ENCODE assay signal across 20 cellular contexts in the genomic region with DNA sequence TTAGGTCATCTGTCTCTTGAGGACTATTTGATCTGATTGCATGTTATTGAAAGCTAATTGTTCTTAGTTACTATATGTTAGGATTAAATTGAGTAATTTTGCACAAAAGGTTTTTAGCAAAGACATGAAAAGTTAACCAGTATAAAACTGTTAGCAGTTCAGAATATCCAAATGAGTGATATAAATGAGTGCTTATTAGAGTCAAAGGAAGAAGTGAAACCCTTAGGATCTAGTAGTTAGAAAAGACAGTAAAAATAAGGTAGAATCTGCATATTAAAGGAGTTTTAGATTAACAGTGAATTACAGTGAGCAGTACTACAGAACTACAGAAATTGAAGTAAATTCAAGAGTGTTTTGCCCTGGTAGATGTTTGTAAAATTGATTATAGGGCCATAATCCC. TPM values are rescaled to one million over a fixed set of nuclear protein-coding genes. Genes with fewer than 3 reads are reported as not detected.
DNase-seq lines count a peak whose midpoint lies in the region; ATAC-seq and TF ChIP-seq lines count a peak whose summit lies in the region.
"Had no signal": no experiment of that assay in that cellular context is flagged by ENCODE, and none has a peak within 500 bp of the region (broad histone marks: within the 10 kb centered on the region; RNA-seq: fewer than 3 reads in every experiment).

No MANE protein-coding gene starts in this region.

- in situ Hi-C loops in Panc1 (cut with HindIII; ENCODE audit: low pct_unique_long_range_greater_than_20kb, low sequenced_read_pairs): no loop called here

- DNase-seq in stimulated activated naive CD8-positive, alpha-beta T cell treated with anti-CD3 and anti-CD28 coated beads, Interleukin-15, amount 100 ng/mL, for 72 hours: no peak
- DNase-seq in Panc1 (ENCODE audit: low read depth, low spot score) (no peak), tibial nerve (ENCODE audit: low spot score in 2 of 2) (no peak), NCI-H526 treated with DMSO at 0.1 percent for 48 hours (lab: John Stamatoyannopoulos, UW) (no peak)
- DNase-seq: caudate nucleus; effector CD8-positive, alpha-beta T cell; H7; left lung; NCI-H1092; NCI-H2081; NCI-H524; OCI-M1; pancreas; SHP77 treated with DMSO at 0.1 percent for 48 hours; stimulated activated CD4-positive, alpha-beta T cell treated with anti-CD3 and anti-CD28 coated beads, Interleukin-2, amount 100 ng/mL, for 48 hours had no signal

- peaks cover 55% of the 10 kb centered on the region for H3K4me1 ChIP-seq in Panc1 (ENCODE audit: control insufficient read depth, insufficient read depth, low read length)
- peaks cover 6 to 48% (median 43%) of the 10 kb centered on the region in 5 donors for H3K4me1 ChIP-seq in subcutaneous abdominal adipose tissue (ENCODE audit: control insufficient read depth in 5 of 5, insufficient read depth in 5 of 5, low read length in 5 of 5)
- H3K4me1 ChIP-seq in tibial nerve: peaks cover 0 to 70% (median 50%) of the 10 kb centered on the region in 4 donors

- CTCF ChIA-PET in Panc1 (lab: Charles Lee): no interaction called here

- H3K36me3 Mint-ChIP-seq in stimulated activated naive CD8-positive, alpha-beta T cell treated with anti-CD3 and anti-CD28 coated beads, Interleukin-15, Interleukin-2, amounts not matched to agents 100 ng/mL and 50 ng/mL, for 24 hours (ENCODE audit: low read depth): peaks cover 79% of the 10 kb centered on the region
- H3K36me3 Mint-ChIP-seq in dendritic cell treated with granulocyte-macrophage colony-stimulating factor and Interleukin-4, amounts not matched to agents 40 ng/mL and 50 ng/mL, for 4 days (ENCODE audit: low read depth): peaks cover 62% of the 10 kb centered on the region

- ATAC-seq in stimulated activated naive CD8-positive, alpha-beta T cell treated with anti-CD3 and anti-CD28 coated beads, Interleukin-15, amount 100 ng/mL, for 72 hours: no peak
- no peak for ATAC-seq in Panc1
- no peak for ATAC-seq in HG03097 (IDR thresholded peaks at IDR 0.05; ENCODE audit: low FRiP score, unreplicated experiment)

- BruUV-seq in Panc1 (replicated peaks; lab: Mats Ljungman, UMichigan): TSS peak; percentile 2

- peaks cover 13% of the 10 kb centered on the region for H3K9me3 Mint-ChIP-seq in stimulated activated naive CD8-positive, alpha-beta T cell treated with anti-CD3 and anti-CD28 coated beads, Interleukin-15, Interleukin-2, amounts not matched to agents 100 ng/mL and 50 ng/mL, for 24 hours
- peaks cover 0 to 16% of the 10 kb centered on the region in 2 donors for H3K9me3 Mint-ChIP-seq in stimulated activated naive CD8-positive, alpha-beta T cell treated with anti-CD3 and anti-CD28 coated beads, Interleukin-15, amount 100 ng/mL, for 72 hours
- no peaks in the 10 kb centered on the region for H3K9me3 Mint-ChIP-seq in dendritic cell treated with granulocyte-macrophage colony-stimulating factor and Interleukin-4, amounts not matched to agents 40 ng/mL and 50 ng/mL, for 4 days

- no peak overlapping the region for H3K4me3 Mint-ChIP-seq in stimulated activated naive CD8-positive, alpha-beta T cell treated with anti-CD3 and anti-CD28 coated beads, Interleukin-15, Interleukin-2, amounts not matched to agents 100 ng/mL and 50 ng/mL, for 24 hours
- peak overlapping the region in 1 of 2 donors; percentile 21 for H3K4me3 Mint-ChIP-seq in stimulated activated naive CD8-positive, alpha-beta T cell treated with anti-CD3 and anti-CD28 coated beads, Interleukin-15, amount 100 ng/mL, for 72 hours
- H3K4me3 Mint-ChIP-seq in dendritic cell treated with granulocyte-macrophage colony-stimulating factor and Interleukin-4, amounts not matched to agents 40 ng/mL and 50 ng/mL, for 4 days: no peak overlapping the region

- no peaks in the 10 kb centered on the region; the same call in 1 of the 2 replicates for H3K9me3 ChIP-seq in Panc1 (ENCODE audit: control insufficient read depth, insufficient read depth, low read depth, low read length)
- peaks cover 0 to 4% (median 3%) of the 10 kb centered on the region in 5 donors for H3K9me3 ChIP-seq in subcutaneous abdominal adipose tissue (ENCODE audit: control insufficient read depth in 5 of 5, low read length in 5 of 5)
- peaks cover 0 to 5% (median under 1%) of the 10 kb centered on the region in 4 donors for H3K9me3 ChIP-seq in tibial nerve
- H3K9me3 ChIP-seq: pancreas had no signal

- peak overlapping the region in 1 of 5 donors; percentile 39 for H3K9ac ChIP-seq in subcutaneous abdominal adipose tissue (ENCODE audit: low read length in 5 of 5)
- H3K9ac ChIP-seq: KMS-11 had no signal

- no peak for TF ChIP-seq EP300 in tibial nerve (IDR thresholded peaks at IDR 0.05)

- no peak overlapping the region for H3K4me3 ChIP-seq in Panc1 (ENCODE audit: low read depth in 2 of 2, low read length in 2 of 2)
- H3K4me3 ChIP-seq in subcutaneous abdominal adipose tissue (ENCODE audit: low read depth in 1 of 5, low read length in 5 of 5): no peak overlapping the region
- H3K4me3 ChIP-seq in tibial nerve: no peak overlapping the region
- H3K4me3 ChIP-seq: left lung, pancreas had no signal

- H3K27me3 ChIP-seq in Panc1 (ENCODE audit: control insufficient read depth, insufficient read depth, low read length) (no peaks in the 10 kb centered on the region), subcutaneous abdominal adipose tissue (ENCODE audit: control insufficient read depth in 5 of 5, insufficient read depth in 4 of 5, low read length in 5 of 5) (no peaks in the 10 kb centered on the region), tibial nerve (no peaks in the 10 kb centered on the region)
- H3K27me3 ChIP-seq: left lung, pancreas had no signal

- H3K27ac Mint-ChIP-seq in stimulated activated naive CD8-positive, alpha-beta T cell treated with anti-CD3 and anti-CD28 coated beads, Interleukin-15, Interleukin-2, amounts not matched to agents 100 ng/mL and 50 ng/mL, for 24 hours: peak overlapping the region; percentile 27
- peak overlapping the region in 1 of 2 donors; percentile 15 for H3K27ac Mint-ChIP-seq in stimulated activated naive CD8-positive, alpha-beta T cell treated with anti-CD3 and anti-CD28 coated beads, Interleukin-15, amount 100 ng/mL, for 72 hours
- H3K27ac Mint-ChIP-seq in dendritic cell treated with granulocyte-macrophage colony-stimulating factor and Interleukin-4, amounts not matched to agents 40 ng/mL and 50 ng/mL, for 4 days: peak overlapping the region; percentile 48

- no peak for TF ChIP-seq POLR2A in tibial nerve (IDR thresholded peaks at IDR 0.05)

- no peak for TF ChIP-seq CTCF in Panc1 (IDR thresholded peaks at IDR 0.05)
- no peak for TF ChIP-seq CTCF in tibial nerve (IDR thresholded peaks at IDR 0.05)

- H3K36me3 ChIP-seq in Panc1 (ENCODE audit: control insufficient read depth, insufficient read depth, low read length) (peaks cover 2% of the 10 kb centered on the region; the same call in 1 of the 2 replicates), subcutaneous abdominal adipose tissue (ENCODE audit: control insufficient read depth in 5 of 5, insufficient read depth in 5 of 5, low read length in 5 of 5) (peaks cover 3 to 11% (median 9%) of the 10 kb centered on the region in 5 donors), tibial nerve (peaks cover 0 to 20% (median 0%) of the 10 kb centered on the region in 3 donors)

- peaks cover 93% of the 10 kb centered on the region for H3K4me1 Mint-ChIP-seq in stimulated activated naive CD8-positive, alpha-beta T cell treated with anti-CD3 and anti-CD28 coated beads, Interleukin-15, Interleukin-2, amounts not matched to agents 100 ng/mL and 50 ng/mL, for 24 hours (ENCODE audit: low read depth)
- peaks cover 91% of the 10 kb centered on the region for H3K4me1 Mint-ChIP-seq in stimulated activated naive CD8-positive, alpha-beta T cell treated with anti-CD3 and anti-CD28 coated beads, Interleukin-15, amount 100 ng/mL, for 72 hours
- H3K4me1 Mint-ChIP-seq in dendritic cell treated with granulocyte-macrophage colony-stimulating factor and Interleukin-4, amounts not matched to agents 40 ng/mL and 50 ng/mL, for 4 days (ENCODE audit: low read depth): peaks cover 53% of the 10 kb centered on the region

- POLR2A ChIA-PET in Panc1 (lab: Charles Lee): no interaction called here

- no peaks in the 10 kb centered on the region for H3K27me3 Mint-ChIP-seq in stimulated activated naive CD8-positive, alpha-beta T cell treated with anti-CD3 and anti-CD28 coated beads, Interleukin-15, Interleukin-2, amounts not matched to agents 100 ng/mL and 50 ng/mL, for 24 hours
- H3K27me3 Mint-ChIP-seq in stimulated activated naive CD8-positive, alpha-beta T cell treated with anti-CD3 and anti-CD28 coated beads, Interleukin-15, amount 100 ng/mL, for 72 hours: no peaks in the 10 kb centered on the region
- no peaks in the 10 kb centered on the region for H3K27me3 Mint-ChIP-seq in dendritic cell treated with granulocyte-macrophage colony-stimulating factor and Interleukin-4, amounts not matched to agents 40 ng/mL and 50 ng/mL, for 4 days

- H3K27ac ChIP-seq in Panc1 (ENCODE audit: low read length) (peak overlapping the region; percentile 62), subcutaneous abdominal adipose tissue (ENCODE audit: low read depth, low read length) (peak overlapping the region; percentile 25), tibial nerve (no peak overlapping the region)
- H3K27ac ChIP-seq: KMS-11, pancreas had no signal

- intact Hi-C loops in Panc1 (cut with micrococcal nuclease; ENCODE audit: unreplicated experiment): no loop called here
- intact Hi-C loops in dendritic cell treated with granulocyte-macrophage colony-stimulating factor and Interleukin-4, amounts not matched to agents 40 ng/mL and 50 ng/mL, for 4 days (cut with micrococcal nuclease): no loop called here

RNA-seq across cellular contexts. Expression of gene RAP1B, which starts 12.4 kb away (rescaled TPM):
- 328 TPM for total RNA-seq in Panc1 (2021; ENCODE audit: unreplicated experiment)
- 340 TPM for polyA plus RNA-seq in Panc1 (2012; ENCODE audit: insufficient read length)
- 100 to 1,000 TPM; 117 to 194 (median 161) TPM for total RNA-seq in tibial nerve

Comparison
In these comparisons a context has a peak if more than half of its experiments do, and no peak if none do; other contexts are left out.
1. H3K27ac ChIP-seq: peak in Panc1 (single experiment) and subcutaneous abdominal adipose tissue (single experiment); none in tibial nerve (0 of 4).